ENCODE assay signal across 11 cellular contexts in the genomic region with DNA sequence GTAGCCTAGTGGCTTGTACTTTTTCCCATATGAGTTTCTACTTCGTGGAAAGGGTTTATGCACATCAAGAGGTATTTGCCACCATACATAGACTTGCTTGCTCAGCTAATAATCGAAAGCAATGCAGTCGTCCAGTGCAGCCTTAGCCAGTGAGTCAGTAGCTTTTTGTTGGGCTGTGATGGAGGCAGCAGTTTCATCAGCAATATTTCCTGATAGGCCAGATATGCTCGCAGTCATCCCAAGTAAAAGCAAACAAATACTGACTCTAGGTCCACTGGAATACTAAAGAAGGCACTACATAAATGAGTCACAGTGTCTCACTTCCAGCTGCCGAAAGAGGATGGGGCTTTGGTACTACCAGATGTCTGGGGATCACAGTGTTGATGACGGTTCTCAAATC. TPM values are rescaled to one million over a fixed set of nuclear protein-coding genes. Genes with fewer than 3 reads are reported as not detected.
DNase-seq lines count a peak whose midpoint lies in the region; ATAC-seq, FAIRE-seq and TF ChIP-seq lines count a peak whose summit lies in the region.
"Had no signal": no experiment of that assay in that cellular context is flagged by ENCODE, and none has a peak within 500 bp of the region (broad histone marks: within the 10 kb centered on the region; RNA-seq: fewer than 3 reads in every experiment).

No MANE protein-coding gene starts in this region.

- TF ChIP-seq POLR2A in H54 (IDR thresholded peaks at IDR 0.05; ENCODE audit: low read depth, low read length) = no peak
- TF ChIP-seq POLR2A in ovary (IDR thresholded peaks at IDR 0.05) = no peak

- intact Hi-C loops in ovary (cut with DNase I) = loop anchor here in 2 of 4 donors (5.0 to 10.0 kb wide), 2 partner anchors 79 to 81 kb away; a partner anchor contains a TSS

- 68 to 76% (median 73%) methylated on average over 6 of the region's 6 CpGs for WGBS in ovary, 3 donors

- DNase-seq in AG04450 (ENCODE audit: low read depth, low spot score) = peak; percentile 93
- peak; percentile 85 for DNase-seq in H54 (ENCODE audit: insufficient read length, low spot score)
- peak; percentile 54 for DNase-seq in astrocyte of the hippocampus (ENCODE audit: low read depth, low spot score)
- DNase-seq in kidney glomerular epithelial cell (lab: John Stamatoyannopoulos, UW) = peak; percentile 60
- no peak for DNase-seq in ovary
- DNase-seq: DMS79; NK-92 treated with Interleukin-12 subunit alpha and Interleukin-12 subunit beta, amount 100 ng/mL, for 24 hours had no signal

- peaks cover 13% of the 10 kb centered on the region for H3K9me3 ChIP-seq in AG04450 (ENCODE audit: control insufficient read depth, insufficient read depth, low read length)
- no peaks in the 10 kb centered on the region for H3K9me3 ChIP-seq in ovary

- no peak for TF ChIP-seq CTCF in AG04450 (IDR thresholded peaks at IDR 0.05; ENCODE audit: low read depth, low read length)
- TF ChIP-seq CTCF in ovary (IDR thresholded peaks at IDR 0.05) = no peak

- H3K4me3 ChIP-seq in AG04450 (ENCODE audit: low read depth, low read length) (no peak overlapping the region), ovary (no peak overlapping the region)

- peak overlapping the region; percentile 73 for H3K27ac ChIP-seq in AG04450 (ENCODE audit: low read depth, low read length)
- H3K27ac ChIP-seq in ovary = no peak overlapping the region
- H3K27ac ChIP-seq: KMS-11 had no signal

- POLR2A ChIA-PET in AG04450 (lab: Yijun Ruan, JAX) = interaction anchor here (0.8 to 1.3 kb wide), 4 partner anchors 14 to 82 kb away, joined by 3 to 9 read pairs (median 4); a partner anchor contains a TSS

- peak; percentile 95 for FAIRE-seq in H54 (lab: Jason Lieb, UNC)

- H3K4me1 ChIP-seq in ovary (ENCODE audit: insufficient read depth) = peaks cover 8% of the 10 kb centered on the region

- ATAC-seq in GM18511 (IDR thresholded peaks at IDR 0.05; ENCODE audit: unreplicated experiment) (no peak), HG03469 (IDR thresholded peaks at IDR 0.05; ENCODE audit: unreplicated experiment) (no peak), GM18870 (IDR thresholded peaks at IDR 0.05; ENCODE audit: unreplicated experiment) (no peak)

- no peaks in the 10 kb centered on the region for H3K36me3 ChIP-seq in ovary

- no peak for TF ChIP-seq EP300 in ovary (IDR thresholded peaks at IDR 0.05)

- no peaks in the 10 kb centered on the region for H3K27me3 ChIP-seq in AG04450 (ENCODE audit: control insufficient read depth, insufficient read depth, low read length)
- H3K27me3 ChIP-seq in ovary = no peaks in the 10 kb centered on the region

- CTCF ChIA-PET in AG04450 (lab: Charles Lee) = interaction anchor here (0.9 to 2.2 kb wide), 2 partner anchors 35 to 39 kb away, joined by 3 to 13 read pairs; no protein-coding TSS in a partner anchor

RNA-seq across cellular contexts. Expression of a gene that starts 2.1 kb away (rescaled TPM):
- polyA plus RNA-seq in AG04450 (2011; rRNA removed) (68.6 and 73.5 TPM in 2 replicates), ovary (10 to 100 TPM; 39.8 to 47.6 TPM)
- 31.2 and 36.1 TPM in 2 replicates for polyA minus RNA-seq in AG04450 (2011; rRNA and poly(A)+ RNA removed)
- 100 to 1,000 TPM in 2 of 7 donors, 10 to 100 TPM in 5; 45.1 to 166 (median 70.1) TPM for total RNA-seq in ovary

Comparison
In these comparisons a context has a peak if more than half of its experiments do, and no peak if none do; other contexts are left out.
1. DNase-seq: peak in AG04450 (single experiment), H54 (single experiment), astrocyte of the hippocampus (single experiment) and kidney glomerular epithelial cell (single experiment); none in ovary (0 of 5).